Comparison of ENCODE assay signal across 8 cellular contexts in the genomic region with DNA sequence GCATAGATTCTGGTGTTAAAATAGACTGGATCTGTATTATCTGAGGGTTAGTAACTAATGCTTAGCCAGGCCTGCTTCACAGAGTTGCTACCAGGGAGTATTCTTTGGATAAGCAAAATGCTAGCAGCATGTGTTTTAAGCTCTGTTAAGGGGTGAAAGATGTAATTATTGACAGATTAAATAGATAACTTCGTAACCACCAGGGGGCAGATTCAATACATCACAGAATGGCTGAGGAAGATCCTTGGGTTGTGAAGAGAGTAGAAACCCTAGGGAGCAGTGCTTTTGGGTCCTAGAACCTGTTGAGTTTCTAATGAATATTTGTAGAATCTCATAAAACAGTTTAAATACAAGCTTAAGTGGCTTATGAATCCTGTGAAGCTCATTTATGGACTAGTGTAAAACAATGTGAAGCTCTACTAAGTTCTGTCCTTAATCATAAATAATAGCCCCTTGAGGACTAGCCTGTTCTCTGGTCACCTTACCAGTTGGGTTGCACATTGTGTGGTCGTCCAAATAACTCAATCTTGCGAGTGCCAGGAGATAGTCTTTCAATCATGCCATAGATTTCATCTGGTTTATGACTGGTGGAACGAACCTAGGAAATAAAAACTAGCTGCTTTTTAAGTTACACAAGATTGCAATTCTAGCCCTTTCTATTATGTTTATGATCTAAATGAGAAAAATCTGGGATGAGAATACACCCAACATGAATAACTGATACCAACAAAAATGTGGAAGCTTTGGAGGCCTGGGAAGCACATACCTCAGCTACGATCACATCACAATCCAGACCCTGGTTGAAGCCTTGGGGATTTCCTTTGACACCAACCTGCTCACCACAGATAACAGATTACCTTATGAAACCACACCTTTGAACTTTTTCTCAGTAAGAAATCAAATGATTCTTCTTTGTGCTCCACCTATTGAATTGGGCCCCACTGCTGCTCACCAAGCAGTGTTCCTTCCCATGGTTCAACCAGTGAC. TPM values are rescaled to one million over a fixed set of nuclear protein-coding genes. Genes with fewer than 3 reads are reported as not detected.
DNase-seq lines count a peak whose midpoint lies in the region; ATAC-seq and TF ChIP-seq lines count a peak whose summit lies in the region.

No MANE protein-coding gene starts in this region.

- peak; percentile 62 for ATAC-seq in GM19035 (IDR thresholded peaks at IDR 0.05; ENCODE audit: unreplicated experiment)
- ATAC-seq in HG03565 (IDR thresholded peaks at IDR 0.05; ENCODE audit: unreplicated experiment): no peak

- intact Hi-C loops in CD4-positive, alpha-beta memory T cell (cut with micrococcal nuclease): loop anchor here (1.0 kb wide), 1 partner anchor 58 kb away; no protein-coding TSS in a partner anchor

- peak overlapping the region; percentile 55 for H3K27ac ChIP-seq in CD4-positive, alpha-beta memory T cell (ENCODE audit: low read depth, low read length)

- H3K9me3 Mint-ChIP-seq in CD4-positive, alpha-beta memory T cell: no peaks in the 10 kb centered on the region
- no peaks in the 10 kb centered on the region for H3K9me3 Mint-ChIP-seq in T-helper 2 cell treated with Interferon-gamma antibody and Interleukin-4, amounts not matched to agents 5 μg/mL and 100 μg/mL, for 36 hours
- no peaks in the 10 kb centered on the region for H3K9me3 Mint-ChIP-seq in nephron progenitor cell

- H3K36me3 Mint-ChIP-seq in CD4-positive, alpha-beta memory T cell: peaks cover 30 to 83% of the 10 kb centered on the region in 2 donors
- H3K36me3 Mint-ChIP-seq in T-helper 2 cell treated with Interferon-gamma antibody and Interleukin-4, amounts not matched to agents 5 μg/mL and 100 μg/mL, for 36 hours (ENCODE audit: low read depth): peaks cover 67% of the 10 kb centered on the region
- H3K36me3 Mint-ChIP-seq in nephron progenitor cell (ENCODE audit: low read depth): peaks cover 74% of the 10 kb centered on the region

- CTCF ChIA-PET in CD4-positive, alpha-beta memory T cell (lab: Charles Lee; ENCODE audit: partially characterized antibody): interaction anchor here (0.9 to 6.9 kb wide), 23 partner anchors 9 to 1071 kb away, joined by 3 to 146 read pairs (median 6); a partner anchor contains a TSS

- peaks cover 15% of the 10 kb centered on the region for H3K4me1 ChIP-seq in CD4-positive, alpha-beta memory T cell (ENCODE audit: insufficient read depth, low read length)

- H3K27me3 Mint-ChIP-seq in CD4-positive, alpha-beta memory T cell: no peaks in the 10 kb centered on the region
- no peaks in the 10 kb centered on the region for H3K27me3 Mint-ChIP-seq in T-helper 2 cell treated with Interferon-gamma antibody and Interleukin-4, amounts not matched to agents 5 μg/mL and 100 μg/mL, for 36 hours (ENCODE audit: low read depth)
- H3K27me3 Mint-ChIP-seq in nephron progenitor cell (ENCODE audit: low read depth, poor library complexity): no peaks in the 10 kb centered on the region

- peaks cover 18 to 43% (median 22%) of the 10 kb centered on the region in 4 donors for H3K4me1 Mint-ChIP-seq in CD4-positive, alpha-beta memory T cell
- H3K4me1 Mint-ChIP-seq in T-helper 2 cell treated with Interferon-gamma antibody and Interleukin-4, amounts not matched to agents 5 μg/mL and 100 μg/mL, for 36 hours (ENCODE audit: low read depth): peaks cover 15% of the 10 kb centered on the region
- H3K4me1 Mint-ChIP-seq in nephron progenitor cell: peaks cover 22% of the 10 kb centered on the region

- no peak overlapping the region for H3K4me3 ChIP-seq in CD4-positive, alpha-beta memory T cell (ENCODE audit: low read length in 2 of 2)

- peaks cover 67% of the 10 kb centered on the region for H3K36me3 ChIP-seq in CD4-positive, alpha-beta memory T cell (ENCODE audit: insufficient read depth, low read length)

- no peak for TF ChIP-seq POLR2A in erythroblast (IDR thresholded peaks at IDR 0.05; ENCODE audit: low read length)

- DNase-seq in CD4-positive, alpha-beta memory T cell: peak; percentile 50 to 65 (median 58)
- peak; percentile 12 for DNase-seq in NCI-H1436 treated with DMSO at 0.1 percent for 48 hours (lab: John Stamatoyannopoulos, UW)
- DNase-seq in T-helper 2 cell treated with Interferon-gamma antibody and Interleukin-4, amounts not matched to agents 5 μg/mL and 100 μg/mL, for 36 hours (ENCODE audit: low spot score): no peak
- DNase-seq in erythroblast (lab: John Stamatoyannopoulos, UW): peak; percentile 60 to 69
- DNase-seq in nephron progenitor cell: peak; percentile 16
- DNase-seq in NCI-H1048 (lab: John Stamatoyannopoulos, UW): no peak

- H3K27ac Mint-ChIP-seq in CD4-positive, alpha-beta memory T cell: peak overlapping the region; percentile 55 to 92 (median 82)
- peak overlapping the region; percentile 13 for H3K27ac Mint-ChIP-seq in T-helper 2 cell treated with Interferon-gamma antibody and Interleukin-4, amounts not matched to agents 5 μg/mL and 100 μg/mL, for 36 hours
- H3K27ac Mint-ChIP-seq in nephron progenitor cell: peak overlapping the region; percentile 83

- H3K9me3 ChIP-seq in CD4-positive, alpha-beta memory T cell (ENCODE audit: control insufficient read depth in 1 of 2, low read length in 2 of 2): no peaks in the 10 kb centered on the region

- peak overlapping the region in 5 of 8 donors; percentile 2 to 75 (median 41) for H3K4me3 Mint-ChIP-seq in CD4-positive, alpha-beta memory T cell
- no peak overlapping the region for H3K4me3 Mint-ChIP-seq in T-helper 2 cell treated with Interferon-gamma antibody and Interleukin-4, amounts not matched to agents 5 μg/mL and 100 μg/mL, for 36 hours
- H3K4me3 Mint-ChIP-seq in nephron progenitor cell: no peak overlapping the region

- POLR2A ChIA-PET in CD4-positive, alpha-beta memory T cell (lab: Charles Lee; ENCODE audit: partially characterized antibody): interaction anchor here (0.6 to 3.3 kb wide), 11 partner anchors 11 to 683 kb away, joined by 3 to 20 read pairs (median 6); a partner anchor contains a TSS

- TF ChIP-seq CTCF in nephron progenitor cell (IDR thresholded peaks at IDR 0.05): peak; percentile 55

- no peaks in the 10 kb centered on the region for H3K27me3 ChIP-seq in CD4-positive, alpha-beta memory T cell (ENCODE audit: insufficient read depth, low read length)

RNA-seq across cellular contexts. Expression of a gene that starts 12.3 kb away (rescaled TPM):
- total RNA-seq in CD4-positive, alpha-beta memory T cell: 10 to 100 TPM; 93.4 to 98.9 TPM
- polyA plus RNA-seq in CD4-positive, alpha-beta memory T cell: 10 to 100 TPM; 20.1 to 27.7 TPM

RNA-seq across cellular contexts. Expression of a gene that starts 21.8 kb away (rescaled TPM):
- total RNA-seq in CD4-positive, alpha-beta memory T cell: 10 to 100 TPM; 83.6 to 86.0 TPM
- polyA plus RNA-seq in CD4-positive, alpha-beta memory T cell: 10 to 100 TPM; 81.8 to 86.2 TPM

RNA-seq across cellular contexts. Expression of a gene that starts 22.1 kb away (rescaled TPM):
- 10 to 100 TPM; 29.3 to 30.4 TPM for total RNA-seq in CD4-positive, alpha-beta memory T cell
- 10 to 100 TPM in 1 of 2 donors, 1 to 10 TPM in 1; 8.3 to 14.9 TPM for polyA plus RNA-seq in CD4-positive, alpha-beta memory T cell

RNA-seq across cellular contexts. Expression of a gene that starts 27.3 kb away (rescaled TPM):
- 1 to 10 TPM; 6.5 to 6.6 TPM for total RNA-seq in CD4-positive, alpha-beta memory T cell
- polyA plus RNA-seq in CD4-positive, alpha-beta memory T cell: 1 to 10 TPM in 1 of 2 donors, under 1 TPM in 1; 0.42 to 2.7 TPM

RNA-seq across cellular contexts. Expression of a gene that starts 42.9 kb away (rescaled TPM):
- 100 to 1,000 TPM; 131 to 132 TPM for total RNA-seq in CD4-positive, alpha-beta memory T cell
- 10 to 100 TPM in 1 of 2 donors, 1 to 10 TPM in 1; 10.0 to 38.4 TPM for polyA plus RNA-seq in CD4-positive, alpha-beta memory T cell

Comparison
In these comparisons a context has a peak if more than half of its experiments do, and no peak if none do; other contexts are left out.
1. DNase-seq: peak in CD4-positive, alpha-beta memory T cell (5 of 5), NCI-H1436 treated with DMSO at 0.1 percent for 48 hours (single experiment), erythroblast (2 of 2) and nephron progenitor cell (single experiment); none in T-helper 2 cell treated with Interferon-gamma antibody and Interleukin-4, amounts not matched to agents 5 μg/mL and 100 μg/mL, for 36 hours (single experiment) and NCI-H1048 (single experiment).
2. H3K27ac Mint-ChIP-seq: peak in every context shown above with its lines; median percentile 83 in nephron progenitor cell; 82 in CD4-positive, alpha-beta memory T cell; 13 in T-helper 2 cell treated with Interferon-gamma antibody and Interleukin-4, amounts not matched to agents 5 μg/mL and 100 μg/mL, for 36 hours.
3. H3K4me3 Mint-ChIP-seq: peak in CD4-positive, alpha-beta memory T cell (5 of 8); none in T-helper 2 cell treated with Interferon-gamma antibody and Interleukin-4, amounts not matched to agents 5 μg/mL and 100 μg/mL, for 36 hours (single experiment) and nephron progenitor cell (single experiment).